ENCODE assay signal across 13 cellular contexts in genomic region chr17:38447502-38448095, GRCh38. TPM values are rescaled to one million over a fixed set of nuclear protein-coding genes. Genes with fewer than 3 reads are reported as not detected.
DNase-seq lines count a peak whose midpoint lies in the region; ATAC-seq and TF ChIP-seq lines count a peak whose summit lies in the region.
"Had no signal": no experiment of that assay in that cellular context is flagged by ENCODE, and none has a peak within 500 bp of the region (broad histone marks: within the 10 kb centered on the region; RNA-seq: fewer than 3 reads in every experiment).

No MANE protein-coding gene starts in this region.

- 0 out of 2 replicates have a peak, but pooled peaks cover 2% of the 10 kb centered on the region for H3K36me3 Mint-ChIP-seq in WTC11
- no peaks in the 10 kb centered on the region for H3K36me3 Mint-ChIP-seq in activated T-cell treated with anti-CD3 and anti-CD28 coated beads, Interleukin-2, amount 50 U/mL, for 4 hours (ENCODE audit: insufficient read depth)
- H3K36me3 Mint-ChIP-seq in natural killer cell treated with Interleukin-12 subunit alpha and Interleukin-12 subunit beta and Interleukin-15 and Interleukin-18, amount 100 ng/mL, for 72 hours = no peaks in the 10 kb centered on the region
- no peaks in the 10 kb centered on the region for H3K36me3 Mint-ChIP-seq in naive thymus-derived CD8-positive, alpha-beta T cell

- CTCF ChIA-PET in WTC11 (lab: Charles Lee) = interaction anchor here (0.6 to 0.8 kb wide), 2 partner anchors 9 to 114 kb away, joined by 3 to 4 read pairs; no protein-coding TSS in a partner anchor

- peak; percentile 58 for DNase-seq in A172 (ENCODE audit: low spot score)
- DNase-seq in EH (ENCODE audit: low read depth) = peak; percentile 36
- DNase-seq in WTC11 (ENCODE audit: low spot score) = no peak
- no peak for DNase-seq in lower lobe of right lung
- no peak for DNase-seq in activated T-cell treated with anti-CD3 and anti-CD28 coated beads, Interleukin-2, amount 50 U/mL, for 4 hours
- DNase-seq in natural killer cell treated with Interleukin-12 subunit alpha and Interleukin-12 subunit beta and Interleukin-15 and Interleukin-18, amount 100 ng/mL, for 72 hours (ENCODE audit: low spot score) = no peak
- no peak for DNase-seq in naive thymus-derived CD8-positive, alpha-beta T cell
- no peak for DNase-seq in NCI-H524 (lab: John Stamatoyannopoulos, UW)
- DNase-seq: CD4-positive, alpha-beta T cell; NCI-H1105 treated with DMSO at 0.1 percent for 48 hours; pancreas; T-helper 9 cell; testis had no signal

- H3K4me3 ChIP-seq in lower lobe of right lung = no peak overlapping the region
- H3K4me3 ChIP-seq: pancreas, testis had no signal

- intact Hi-C loops in lower lobe of right lung (cut with DNase I) = no loop called here

- H3K27ac ChIP-seq in lower lobe of right lung = peak overlapping the region; percentile 68
- H3K27ac ChIP-seq: pancreas, testis had no signal

- peaks cover 52% of the 10 kb centered on the region for H3K4me1 Mint-ChIP-seq in WTC11
- no peaks in the 10 kb centered on the region for H3K4me1 Mint-ChIP-seq in activated T-cell treated with anti-CD3 and anti-CD28 coated beads, Interleukin-2, amount 50 U/mL, for 4 hours (ENCODE audit: low read depth)
- peaks cover 0 to 2% of the 10 kb centered on the region in 2 donors for H3K4me1 Mint-ChIP-seq in natural killer cell treated with Interleukin-12 subunit alpha and Interleukin-12 subunit beta and Interleukin-15 and Interleukin-18, amount 100 ng/mL, for 72 hours (ENCODE audit: low read depth in 2 of 2)
- peaks cover 4 to 19% (median 8%) of the 10 kb centered on the region in 4 donors for H3K4me1 Mint-ChIP-seq in naive thymus-derived CD8-positive, alpha-beta T cell

- ATAC-seq in WTC11 = no peak
- ATAC-seq in lower lobe of right lung = peak in 1 of 2 donors; percentile 41
- no peak for ATAC-seq in activated T-cell treated with anti-CD3 and anti-CD28 coated beads, Interleukin-2, amount 50 U/mL, for 4 hours
- no peak for ATAC-seq in natural killer cell treated with Interleukin-12 subunit alpha and Interleukin-12 subunit beta and Interleukin-15 and Interleukin-18, amount 100 ng/mL, for 72 hours
- no peak for ATAC-seq in naive thymus-derived CD8-positive, alpha-beta T cell
- ATAC-seq: pancreas had no signal

- H3K27me3 Mint-ChIP-seq in WTC11 (ENCODE audit: low read depth) = no peaks in the 10 kb centered on the region
- peaks cover 21% of the 10 kb centered on the region for H3K27me3 Mint-ChIP-seq in activated T-cell treated with anti-CD3 and anti-CD28 coated beads, Interleukin-2, amount 50 U/mL, for 4 hours (ENCODE audit: low read depth)
- H3K27me3 Mint-ChIP-seq in natural killer cell treated with Interleukin-12 subunit alpha and Interleukin-12 subunit beta and Interleukin-15 and Interleukin-18, amount 100 ng/mL, for 72 hours = peaks cover 5 to 11% of the 10 kb centered on the region in 2 donors
- peaks cover 7 to 28% (median 9%) of the 10 kb centered on the region in 5 donors for H3K27me3 Mint-ChIP-seq in naive thymus-derived CD8-positive, alpha-beta T cell

- H3K9me3 ChIP-seq in lower lobe of right lung = no peaks in the 10 kb centered on the region
- H3K9me3 ChIP-seq: pancreas, testis had no signal

- TF ChIP-seq CTCF in WTC11 (IDR thresholded peaks at IDR 0.05) (no peak), lower lobe of right lung (IDR thresholded peaks at IDR 0.05) (no peak)

- H3K27ac Mint-ChIP-seq in WTC11 = peak overlapping the region; percentile 53; the same call in 1 of the 2 replicates
- no peak overlapping the region for H3K27ac Mint-ChIP-seq in natural killer cell treated with Interleukin-12 subunit alpha and Interleukin-12 subunit beta and Interleukin-15 and Interleukin-18, amount 100 ng/mL, for 72 hours
- no peak overlapping the region for H3K27ac Mint-ChIP-seq in naive thymus-derived CD8-positive, alpha-beta T cell
- H3K27ac Mint-ChIP-seq: CD4-positive, alpha-beta T cell had no signal

- POLR2A ChIA-PET in WTC11 (lab: Charles Lee) = interaction anchor here (0.6 kb wide), 1 partner anchor 20 kb away, joined by 5 read pairs; no protein-coding TSS in a partner anchor
- POLR2A ChIA-PET in naive thymus-derived CD8-positive, alpha-beta T cell (lab: Charles Lee) = no interaction called here

- H3K27me3 ChIP-seq in lower lobe of right lung (ENCODE audit: low read depth) = peaks cover 3% of the 10 kb centered on the region
- H3K27me3 ChIP-seq: pancreas, testis had no signal

- no peak overlapping the region for H3K4me3 Mint-ChIP-seq in WTC11
- no peak overlapping the region for H3K4me3 Mint-ChIP-seq in activated T-cell treated with anti-CD3 and anti-CD28 coated beads, Interleukin-2, amount 50 U/mL, for 4 hours
- no peak overlapping the region for H3K4me3 Mint-ChIP-seq in natural killer cell treated with Interleukin-12 subunit alpha and Interleukin-12 subunit beta and Interleukin-15 and Interleukin-18, amount 100 ng/mL, for 72 hours
- H3K4me3 Mint-ChIP-seq in naive thymus-derived CD8-positive, alpha-beta T cell = no peak overlapping the region
- H3K4me3 Mint-ChIP-seq: CD4-positive, alpha-beta T cell had no signal

- no peaks in the 10 kb centered on the region for H3K9me3 Mint-ChIP-seq in WTC11
- H3K9me3 Mint-ChIP-seq in activated T-cell treated with anti-CD3 and anti-CD28 coated beads, Interleukin-2, amount 50 U/mL, for 4 hours = no peaks in the 10 kb centered on the region
- no peaks in the 10 kb centered on the region for H3K9me3 Mint-ChIP-seq in natural killer cell treated with Interleukin-12 subunit alpha and Interleukin-12 subunit beta and Interleukin-15 and Interleukin-18, amount 100 ng/mL, for 72 hours
- no peaks in the 10 kb centered on the region for H3K9me3 Mint-ChIP-seq in naive thymus-derived CD8-positive, alpha-beta T cell
- H3K9me3 Mint-ChIP-seq: CD4-positive, alpha-beta T cell had no signal

- peaks cover 54% of the 10 kb centered on the region for H3K4me1 ChIP-seq in lower lobe of right lung
- H3K4me1 ChIP-seq: pancreas had no signal

- H3K36me3 ChIP-seq in lower lobe of right lung = no peaks in the 10 kb centered on the region
- H3K36me3 ChIP-seq: pancreas had no signal

TF ChIP-seq in WTC11, 78 proteins besides CTCF, POLR2A, EP300 and RAD21:
- TF ChIP-seq GTF2I (CRISPR knock-in tag; conservative IDR thresholded peaks at IDR 0.05) = no peak

RNA-seq across cellular contexts. Expression of gene ARHGAP23, which starts 19.3 kb away (rescaled TPM):
- 48.9 and 68.6 TPM in 2 replicates for total RNA-seq in A172 (2014; rRNA removed; shearing (Covaris generic))
- total RNA-seq in WTC11 (2021) (49.1 to 66.0 TPM (median 56.6 TPM) in 3 replicates), lower lobe of right lung (48.4 TPM)
- total RNA-seq in activated T-cell treated with anti-CD3 and anti-CD28 coated beads, Interleukin-2, amount 50 U/mL, for 4 hours = under 1 TPM; 0.29 to 0.57 (median 0.48) TPM
- 1 to 10 TPM in 1 of 2 donors, under 1 TPM in 1; 0.55 to 2.9 TPM for total RNA-seq in natural killer cell treated with Interleukin-12 subunit alpha and Interleukin-12 subunit beta and Interleukin-15 and Interleukin-18, amount 100 ng/mL, for 72 hours
- total RNA-seq in naive thymus-derived CD8-positive, alpha-beta T cell = not detected
- polyA plus RNA-seq in naive thymus-derived CD8-positive, alpha-beta T cell = under 1 TPM in 1 of 3 donors, not detected in 2; 0.18 TPM

Comparison
In these comparisons a context has a peak if more than half of its experiments do, and no peak if none do; other contexts are left out.
1. DNase-seq: peak in A172 (single experiment) and EH (single experiment); none in WTC11 (single experiment), lower lobe of right lung (single experiment), activated T-cell treated with anti-CD3 and anti-CD28 coated beads, Interleukin-2, amount 50 U/mL, for 4 hours (single experiment), natural killer cell treated with Interleukin-12 subunit alpha and Interleukin-12 subunit beta and Interleukin-15 and Interleukin-18, amount 100 ng/mL, for 72 hours (single experiment), naive thymus-derived CD8-positive, alpha-beta T cell (0 of 10) and NCI-H524 (0 of 2).
2. RNA of gene ARHGAP23, which starts 19.3 kb away (total RNA-seq): 48.9 to 68.6 TPM in A172, 49.1 to 66.0 TPM in WTC11 and 48.4 TPM in lower lobe of right lung (single experiment); 0.55 to 2.9 TPM in natural killer cell treated with Interleukin-12 subunit alpha and Interleukin-12 subunit beta and Interleukin-15 and Interleukin-18, amount 100 ng/mL, for 72 hours, 0.29 to 0.57 TPM in activated T-cell treated with anti-CD3 and anti-CD28 coated beads, Interleukin-2, amount 50 U/mL, for 4 hours and not detected in naive thymus-derived CD8-positive, alpha-beta T cell; every median in the first group is over 10 times any median in the second.